ENCODE assay signal across 20 cellular contexts in the genomic region with DNA sequence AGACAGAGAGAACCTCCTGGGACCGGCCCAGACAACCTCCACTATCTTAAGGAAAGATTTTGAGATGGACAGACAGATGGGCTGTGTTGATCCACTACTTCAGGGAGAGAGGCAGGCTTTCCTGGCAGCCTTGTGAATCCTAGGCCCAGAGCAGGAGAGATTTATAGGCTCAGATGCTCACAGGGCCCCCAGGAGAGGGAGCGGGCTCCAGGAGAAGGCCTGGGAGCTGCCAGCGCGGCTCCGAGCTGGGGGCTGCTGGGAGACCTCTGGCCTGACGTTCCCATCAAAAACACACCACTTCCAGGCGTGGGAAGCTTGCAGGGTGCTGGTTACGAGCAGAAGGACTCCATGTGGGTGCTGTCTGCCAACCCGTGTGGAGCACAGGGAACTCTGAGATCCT. TPM values are rescaled to one million over a fixed set of nuclear protein-coding genes. Genes with fewer than 3 reads are reported as not detected.
"Had no signal": no experiment of that assay in that cellular context is flagged by ENCODE, and none has a peak within 500 bp of the region (broad histone marks: within the 10 kb centered on the region; RNA-seq: fewer than 3 reads in every experiment).

No MANE protein-coding gene starts in this region.

- ATAC-seq: activated CD4-positive, alpha-beta T cell treated with anti-CD3 and anti-CD28 coated beads for 36 hours; activated CD8-positive, alpha-beta memory T cell treated with anti-CD3 and anti-CD28 coated beads, Interleukin-2, amount 10 ng/mL, durations not matched to agents 7 days and 5 days; esophagus mucosa; left ventricle myocardium superior; natural killer cell treated with Interleukin-12 subunit alpha and Interleukin-12 subunit beta and Interleukin-15 and Interleukin-18, amount 100 ng/mL, for 72 hours; upper lobe of right lung had no signal

- H3K4me3 ChIP-seq: colonic mucosa, SK-N-MC, upper lobe of right lung had no signal

- H3K27me3 ChIP-seq: colonic mucosa, upper lobe of right lung had no signal

- H3K36me3 Mint-ChIP-seq: activated CD4-positive, alpha-beta memory T cell treated with anti-CD3 and anti-CD28 coated beads for 36 hours; activated CD8-positive, alpha-beta memory T cell treated with anti-CD3 and anti-CD28 coated beads, Interleukin-2, amount 10 ng/mL, durations not matched to agents 7 days and 5 days; natural killer cell treated with Interleukin-12 subunit alpha and Interleukin-12 subunit beta and Interleukin-15 and Interleukin-18, amount 100 ng/mL, for 72 hours had no signal

- H3K9me3 Mint-ChIP-seq: activated CD4-positive, alpha-beta memory T cell treated with anti-CD3 and anti-CD28 coated beads for 36 hours; activated T-helper 2 cell treated with anti-CD3 and anti-CD28 coated beads, Interferon-gamma antibody, Interleukin-2, Interleukin-4, amounts not matched to agents 10 μg/mL and 5 μg/mL and 100 μg/mL, durations not matched to agents 14 hours and 24 hours and 36 hours; natural killer cell treated with Interleukin-12 subunit alpha and Interleukin-12 subunit beta and Interleukin-15 and Interleukin-18, amount 100 ng/mL, for 72 hours had no signal

- H3K4me1 ChIP-seq: colonic mucosa, upper lobe of right lung had no signal

- H3K36me3 ChIP-seq: colonic mucosa, upper lobe of right lung had no signal

- H3K27ac Mint-ChIP-seq: activated CD4-positive, alpha-beta memory T cell treated with anti-CD3 and anti-CD28 coated beads for 36 hours; activated CD4-positive, alpha-beta T cell treated with anti-CD3 and anti-CD28 coated beads for 36 hours; activated CD8-positive, alpha-beta memory T cell treated with anti-CD3 and anti-CD28 coated beads, Interleukin-2, amount 10 ng/mL, durations not matched to agents 7 days and 5 days; activated T-helper 2 cell treated with anti-CD3 and anti-CD28 coated beads, Interferon-gamma antibody, Interleukin-2, Interleukin-4, amounts not matched to agents 10 μg/mL and 5 μg/mL and 100 μg/mL, durations not matched to agents 14 hours and 24 hours and 36 hours; natural killer cell treated with Interleukin-12 subunit alpha and Interleukin-12 subunit beta and Interleukin-15 and Interleukin-18, amount 100 ng/mL, for 72 hours had no signal

- H3K27me3 Mint-ChIP-seq: activated CD4-positive, alpha-beta memory T cell treated with anti-CD3 and anti-CD28 coated beads for 36 hours; activated CD4-positive, alpha-beta T cell treated with anti-CD3 and anti-CD28 coated beads for 36 hours had no signal

- H3K27ac ChIP-seq: colonic mucosa, SK-N-MC, upper lobe of right lung, VCaP had no signal

- H3K4me3 Mint-ChIP-seq: activated CD4-positive, alpha-beta memory T cell treated with anti-CD3 and anti-CD28 coated beads for 36 hours; activated CD4-positive, alpha-beta T cell treated with anti-CD3 and anti-CD28 coated beads for 36 hours; activated CD8-positive, alpha-beta memory T cell treated with anti-CD3 and anti-CD28 coated beads, Interleukin-2, amount 10 ng/mL, durations not matched to agents 7 days and 5 days; natural killer cell treated with Interleukin-12 subunit alpha and Interleukin-12 subunit beta and Interleukin-15 and Interleukin-18, amount 100 ng/mL, for 72 hours had no signal

- DNase-seq: activated CD4-positive, alpha-beta memory T cell treated with anti-CD3 and anti-CD28 coated beads for 36 hours; activated CD4-positive, alpha-beta T cell treated with anti-CD3 and anti-CD28 coated beads for 36 hours; activated CD8-positive, alpha-beta memory T cell treated with anti-CD3 and anti-CD28 coated beads, Interleukin-2, amount 10 ng/mL, durations not matched to agents 7 days and 5 days; activated naive CD4-positive, alpha-beta T cell treated with anti-CD3 and anti-CD28 coated beads, Interleukin-2, amount 50 U/mL, for 16 hours; activated T-cell treated with anti-CD3 and anti-CD28 coated beads, Interleukin-2, amount 50 U/mL, for 1 hour; caudate nucleus; colonic mucosa; foreskin fibroblast; left ventricle myocardium superior; mesenchymal stem cell; stimulated activated CD4-positive, alpha-beta T cell treated with anti-CD3 and anti-CD28 coated beads, Interleukin-15, amount 100 ng/mL, for 24 hours; stimulated activated CD4-positive, alpha-beta T cell treated with anti-CD3 and anti-CD28 coated beads, Interleukin-4, amount 100 ng/mL, for 24 hours; stimulated activated naive CD4-positive, alpha-beta T cell; T-helper 9 cell; upper lobe of right lung had no signal

- H3K4me1 Mint-ChIP-seq: activated CD4-positive, alpha-beta T cell treated with anti-CD3 and anti-CD28 coated beads for 36 hours; activated CD8-positive, alpha-beta memory T cell treated with anti-CD3 and anti-CD28 coated beads, Interleukin-2, amount 10 ng/mL, durations not matched to agents 7 days and 5 days had no signal

- H3K9me3 ChIP-seq: colonic mucosa, upper lobe of right lung had no signal

RNA-seq across cellular contexts. Expression of a gene that starts 53.2 kb away (rescaled TPM):
- total RNA-seq: activated CD4-positive, alpha-beta T cell treated with anti-CD3 and anti-CD28 coated beads for 36 hours; activated T-helper 2 cell treated with anti-CD3 and anti-CD28 coated beads, Interferon-gamma antibody, Interleukin-2, Interleukin-4, amounts not matched to agents 10 μg/mL and 5 μg/mL and 100 μg/mL, durations not matched to agents 14 hours and 24 hours and 36 hours; natural killer cell treated with Interleukin-12 subunit alpha and Interleukin-12 subunit beta and Interleukin-15 and Interleukin-18, amount 100 ng/mL, for 72 hours had no signal
